9 cellular contexts compared by ENCODE assay signal in genomic region chr1:109484519-109484975, GRCh38. TPM values are rescaled to one million over a fixed set of nuclear protein-coding genes. Genes with fewer than 3 reads are reported as not detected.
DNase-seq lines count a peak whose midpoint lies in the region; ATAC-seq and TF ChIP-seq lines count a peak whose summit lies in the region.
"Had no signal": no experiment of that assay in that cellular context is flagged by ENCODE, and none has a peak within 500 bp of the region (broad histone marks: within the 10 kb centered on the region; RNA-seq: fewer than 3 reads in every experiment).

No MANE protein-coding gene starts in this region.

- intact Hi-C loops in Caco-2 (cut with micrococcal nuclease; ENCODE audit: unreplicated experiment) = loop anchor here (5.0 kb wide), 1 partner anchor 57 kb away; the partner anchor contains the start of gene PSMA5

- H3K9ac ChIP-seq in duodenal mucosa (ENCODE audit: low read depth in 1 of 2, low read length in 2 of 2) = peak overlapping the region; percentile 34 to 72

- H3K27me3 Mint-ChIP-seq in Caco-2 (ENCODE audit: insufficient read depth, unreplicated experiment) (peaks cover 6% of the 10 kb centered on the region), nephron progenitor cell (ENCODE audit: low read depth, poor library complexity) (peaks cover 8% of the 10 kb centered on the region)

- H3K27ac ChIP-seq in duodenal mucosa (ENCODE audit: low read depth, low read length) = no peak overlapping the region

- H3K9me3 Mint-ChIP-seq in Caco-2 (ENCODE audit: unreplicated experiment) = no peaks in the 10 kb centered on the region
- no peaks in the 10 kb centered on the region for H3K9me3 Mint-ChIP-seq in nephron progenitor cell

- no TSS peak for BruUV-seq in Caco-2 (replicated peaks; lab: Mats Ljungman, UMichigan)

- H3K4me3 ChIP-seq in Caco-2 (ENCODE audit: low read depth, low read length) = peak overlapping the region; percentile 81
- peak overlapping the region; percentile 70 to 96 for H3K4me3 ChIP-seq in duodenal mucosa (ENCODE audit: low read depth in 1 of 2, low read length in 2 of 2)

- H3K4me1 ChIP-seq in Caco-2 (peaks cover 5% of the 10 kb centered on the region; the same call in 1 of the 2 replicates), duodenal mucosa (ENCODE audit: control insufficient read depth in 1 of 2, insufficient read depth in 2 of 2, low read length in 2 of 2) (peaks cover 13 to 16% of the 10 kb centered on the region in 2 donors)

- ATAC-seq in HG03442 (IDR thresholded peaks at IDR 0.05; ENCODE audit: unreplicated experiment) = no peak

- POLR2A ChIA-PET in Caco-2 (lab: Charles Lee) = no interaction called here

- CTCF ChIA-PET in Caco-2 (lab: Charles Lee) = interaction anchor here (0.9 to 1.3 kb wide), 2 partner anchors 9 to 45 kb away, joined by 5 to 7 read pairs; partner anchors contain the start of gene CYB561D1

- H3K4me3 Mint-ChIP-seq in Caco-2 (ENCODE audit: unreplicated experiment) (peak overlapping the region; percentile 94), nephron progenitor cell (peak overlapping the region; percentile 90)

- H3K36me3 Mint-ChIP-seq in Caco-2 (ENCODE audit: insufficient read depth, unreplicated experiment) = no peaks in the 10 kb centered on the region
- H3K36me3 Mint-ChIP-seq in nephron progenitor cell (ENCODE audit: low read depth) = peaks cover 14% of the 10 kb centered on the region

- DNase-seq in Caco-2 (no peak), NCI-H69 (lab: John Stamatoyannopoulos, UW) (peak; percentile 55), nephron progenitor cell (no peak), GM20000 (ENCODE audit: low spot score) (no peak), COLO829 (ENCODE audit: low spot score) (no peak), EL (no peak)

- TF ChIP-seq CTCF in Caco-2 (IDR thresholded peaks at IDR 0.05; ENCODE audit: insufficient read depth in 1 of 2, low read depth in 1 of 2, low read length in 1 of 2, severe bottlenecking in 1 of 2, unreplicated experiment in 1 of 2) (no peak), nephron progenitor cell (IDR thresholded peaks at IDR 0.05) (no peak), GM20000 (IDR thresholded peaks at IDR 0.05; ENCODE audit: extremely low read depth, missing control alignments) (no peak)

- no peaks in the 10 kb centered on the region for H3K4me1 Mint-ChIP-seq in Caco-2 (ENCODE audit: low read depth, unreplicated experiment)
- H3K4me1 Mint-ChIP-seq in nephron progenitor cell = peaks cover 38% of the 10 kb centered on the region

- H3K27ac Mint-ChIP-seq in Caco-2 (ENCODE audit: unreplicated experiment) (peak overlapping the region; percentile 88), nephron progenitor cell (peak overlapping the region; percentile 15)

- H3K27me3 ChIP-seq in Caco-2 (replicated peaks; ENCODE audit: control insufficient read depth, insufficient read depth, low read length) (no peaks in the 10 kb centered on the region), duodenal mucosa (ENCODE audit: control insufficient read depth in 1 of 2, insufficient read depth in 2 of 2, low read length in 2 of 2) (peaks cover 0 to 5% of the 10 kb centered on the region in 2 donors)

- H3K9me3 ChIP-seq in Caco-2 (no peaks in the 10 kb centered on the region), duodenal mucosa (ENCODE audit: control insufficient read depth in 1 of 2, low read length in 2 of 2) (no peaks in the 10 kb centered on the region)

- no peaks in the 10 kb centered on the region for H3K36me3 ChIP-seq in Caco-2 (ENCODE audit: control insufficient read depth, insufficient read depth, low read length)
- H3K36me3 ChIP-seq in duodenal mucosa (ENCODE audit: control insufficient read depth in 1 of 2, insufficient read depth in 2 of 2, low read length in 2 of 2) = peaks cover 0 to 11% of the 10 kb centered on the region in 2 donors

RNA-seq across cellular contexts. Expression of gene ATXN7L2, which starts 0.8 kb away (rescaled TPM):
- 3.9 and 4.0 TPM in 2 replicates for total RNA-seq in Caco-2 (2022)

RNA-seq across cellular contexts. Expression of gene CYB561D1, which starts 9.3 kb away (rescaled TPM):
- 6.6 and 7.3 TPM in 2 replicates for total RNA-seq in Caco-2 (2022)

RNA-seq across cellular contexts. Expression of gene SYPL2, which starts 18.2 kb away (rescaled TPM):
- 0.32 and 0.45 TPM in 2 replicates for total RNA-seq in Caco-2 (2022)

RNA-seq across cellular contexts. Expression of gene AMIGO1, which starts 25.0 kb away (rescaled TPM):
- 1.1 and 1.5 TPM in 2 replicates for total RNA-seq in Caco-2 (2022)

RNA-seq across cellular contexts. Expression of gene GPR61, which starts 55.1 kb away (rescaled TPM):
- not detected in 2 replicates for total RNA-seq in Caco-2 (2022)
- total RNA-seq: M059J had no signal
